ENCODE assay signal across 7 cellular contexts in the genomic region with DNA sequence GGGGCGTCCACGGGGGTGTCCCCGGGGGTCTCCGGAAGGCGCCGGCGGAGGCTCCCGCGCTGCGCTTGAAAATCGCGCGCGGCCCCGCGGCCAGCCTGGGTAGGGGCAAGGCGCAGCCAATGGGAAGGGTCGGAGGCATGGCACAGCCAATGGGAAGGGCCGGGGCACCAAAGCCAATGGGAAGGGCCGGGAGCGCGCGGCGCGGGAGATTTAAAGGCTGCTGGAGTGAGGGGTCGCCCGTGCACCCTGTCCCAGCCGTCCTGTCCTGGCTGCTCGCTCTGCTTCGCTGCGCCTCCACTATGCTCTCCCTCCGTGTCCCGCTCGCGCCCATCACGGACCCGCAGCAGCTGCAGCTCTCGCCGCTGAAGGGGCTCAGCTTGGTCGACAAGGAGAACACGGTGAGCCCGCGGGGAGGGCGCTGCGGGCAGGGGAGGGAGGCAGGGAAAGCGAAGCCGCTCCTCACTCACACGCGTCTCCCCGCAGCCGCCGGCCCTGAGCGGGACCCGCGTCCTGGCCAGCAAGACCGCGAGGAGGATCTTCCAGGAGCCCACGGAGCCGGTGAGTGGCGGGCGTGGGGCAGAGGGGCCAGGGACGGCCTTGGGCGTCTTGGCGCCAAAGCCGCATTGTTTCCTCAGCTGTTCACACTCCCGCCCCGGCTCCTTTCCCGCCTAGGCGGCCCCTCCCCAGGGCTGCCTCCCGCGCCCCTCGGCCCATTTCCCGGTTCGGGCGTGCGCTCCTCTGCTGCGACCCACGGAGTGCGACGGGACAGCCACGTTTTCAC. TPM values are rescaled to one million over a fixed set of nuclear protein-coding genes. Genes with fewer than 3 reads are reported as not detected.
DNase-seq lines count a peak whose midpoint lies in the region; ATAC-seq, FAIRE-seq and TF ChIP-seq lines count a peak whose summit lies in the region.

A gene (plus strand): TSS at position 240 of the 781 bp plus-strand sequence. CDS start 60 bp downstream, at position 300.

- no peaks in the 10 kb centered on the region for H4K20me1 ChIP-seq in astrocyte (ENCODE audit: insufficient read depth, low read length)

- peak within 1 kb of the TSS; percentile 90 for H3K4me2 ChIP-seq in astrocyte (ENCODE audit: low read length)

- H3K4me3 ChIP-seq in astrocyte (ENCODE audit: insufficient read depth, low read depth, low read length), result peak within 1 kb of the TSS; percentile 71

- peaks cover 60% of the 10 kb centered on the region for H3K36me3 Mint-ChIP-seq in T-helper 2 cell treated with Interferon-gamma antibody and Interleukin-4, amounts not matched to agents 5 μg/mL and 100 μg/mL, for 36 hours (ENCODE audit: low read depth)
- H3K36me3 Mint-ChIP-seq in astrocyte (ENCODE audit: low read depth, unreplicated experiment), result no peaks in the 10 kb centered on the region

- no peaks in the 10 kb centered on the region for H3K27me3 ChIP-seq in astrocyte (ENCODE audit: insufficient read depth, low read length)

- peaks cover 10% of the 10 kb centered on the region for H3K36me3 ChIP-seq in astrocyte (ENCODE audit: insufficient read depth, low read length)

- peak within 1 kb of the TSS; percentile 88 for H3K9ac ChIP-seq in astrocyte (ENCODE audit: low read length)

- DNase-seq in NCI-H2029 treated with DMSO at 0.1 percent for 48 hours (lab: John Stamatoyannopoulos, UW) (peak; percentile 57), astrocyte (ENCODE audit: low read depth) (peak; percentile 78), hippocampal formation (lab: John Stamatoyannopoulos, UW) (peak; percentile 43 to 83), retina (peak; percentile 92)
- DNase-seq in T-helper 2 cell treated with Interferon-gamma antibody and Interleukin-4, amounts not matched to agents 5 μg/mL and 100 μg/mL, for 36 hours (ENCODE audit: low spot score), result peak; percentile 94

- no peaks in the 10 kb centered on the region for H3K9me3 Mint-ChIP-seq in T-helper 2 cell treated with Interferon-gamma antibody and Interleukin-4, amounts not matched to agents 5 μg/mL and 100 μg/mL, for 36 hours
- H3K9me3 Mint-ChIP-seq in astrocyte (ENCODE audit: unreplicated experiment), result no peaks in the 10 kb centered on the region

- H3K79me2 ChIP-seq in astrocyte (ENCODE audit: insufficient read depth, low read length), result peaks cover 42% of the 10 kb centered on the region

- no peak for TF ChIP-seq CTCF in astrocyte (IDR thresholded peaks at IDR 0.05; ENCODE audit: insufficient read depth, low read depth, low read length)

- no peaks in the 10 kb centered on the region for H3K9me3 ChIP-seq in astrocyte (ENCODE audit: insufficient read depth, low read depth, low read length)

- H3K27me3 Mint-ChIP-seq in T-helper 2 cell treated with Interferon-gamma antibody and Interleukin-4, amounts not matched to agents 5 μg/mL and 100 μg/mL, for 36 hours (ENCODE audit: low read depth), result no peaks in the 10 kb centered on the region
- peaks cover 2% of the 10 kb centered on the region for H3K27me3 Mint-ChIP-seq in astrocyte (ENCODE audit: low read depth, unreplicated experiment)

- ATAC-seq in GM18511 (IDR thresholded peaks at IDR 0.05; ENCODE audit: unreplicated experiment), result peak; percentile 67
- peak; percentile 67 for ATAC-seq in HG02981 (IDR thresholded peaks at IDR 0.05; ENCODE audit: unreplicated experiment)

- H3K4me3 Mint-ChIP-seq in T-helper 2 cell treated with Interferon-gamma antibody and Interleukin-4, amounts not matched to agents 5 μg/mL and 100 μg/mL, for 36 hours, result peak within 1 kb of the TSS; percentile 98
- H3K4me3 Mint-ChIP-seq in astrocyte (ENCODE audit: unreplicated experiment), result peak within 1 kb of the TSS; percentile 92

- peak within 1 kb of the TSS; percentile 87 for H3K27ac ChIP-seq in astrocyte (ENCODE audit: low read depth, low read length)

- peaks cover 61% of the 10 kb centered on the region for H3K4me1 Mint-ChIP-seq in T-helper 2 cell treated with Interferon-gamma antibody and Interleukin-4, amounts not matched to agents 5 μg/mL and 100 μg/mL, for 36 hours (ENCODE audit: low read depth)
- peaks cover 21% of the 10 kb centered on the region for H3K4me1 Mint-ChIP-seq in astrocyte (ENCODE audit: low read depth, unreplicated experiment)

- FAIRE-seq in astrocyte (lab: Jason Lieb, UNC), result no peak

- H2AFZ ChIP-seq in astrocyte (ENCODE audit: low read depth, low read length), result peak within 1 kb of the TSS; percentile 74

- peaks cover 36% of the 10 kb centered on the region for H3K4me1 ChIP-seq in astrocyte (ENCODE audit: insufficient read depth, low read length)

- H3K27ac Mint-ChIP-seq in T-helper 2 cell treated with Interferon-gamma antibody and Interleukin-4, amounts not matched to agents 5 μg/mL and 100 μg/mL, for 36 hours, result peak within 1 kb of the TSS; percentile 99
- H3K27ac Mint-ChIP-seq in astrocyte (ENCODE audit: unreplicated experiment), result peak within 1 kb of the TSS; percentile 66

RNA-seq across cellular contexts. Expression of the gene that starts here (rescaled TPM):
- total RNA-seq in astrocyte, result 6.8 and 11.9 TPM in 2 replicates

Comparison
In these comparisons a context has a peak if more than half of its experiments do, and no peak if none do; other contexts are left out.
1. Peak in every context shown above with its lines: DNase-seq, ATAC-seq, H3K4me3 ChIP-seq and H3K27ac ChIP-seq.